ENCODE assay signal across 21 cellular contexts in the genomic region with DNA sequence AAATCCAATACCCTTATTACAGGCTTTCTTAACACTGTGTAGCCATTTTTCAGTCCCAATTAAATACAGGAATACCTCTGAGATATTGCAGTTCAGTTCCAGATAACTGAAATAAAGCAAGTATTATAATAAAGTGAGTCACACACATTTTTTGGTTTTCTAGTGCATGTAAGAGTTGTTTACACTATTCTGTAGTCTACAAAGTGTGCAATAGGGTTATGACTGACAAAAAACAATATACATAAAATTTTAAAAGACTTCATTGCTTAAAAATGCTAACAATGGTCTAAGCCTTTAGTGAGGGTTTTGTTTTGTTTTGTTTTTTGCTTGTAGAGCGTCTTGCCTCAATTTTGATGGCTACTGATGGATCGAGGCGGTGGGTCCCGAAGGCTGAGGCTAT.
A peak's percentile ranks its signal among the peaks of the same experiment; 100 is the strongest.
DNase-seq lines count a peak whose midpoint lies in the region; ATAC-seq, FAIRE-seq and TF ChIP-seq lines count a peak whose summit lies in the region.
"Had no signal": no experiment of that assay in that cellular context is flagged by ENCODE, and none has a peak within 500 bp of the region (broad histone marks: within the 10 kb centered on the region; RNA-seq: fewer than 3 reads in every experiment).

No MANE protein-coding gene starts in this region.

- peak overlapping the region; percentile 65 for H3K27ac ChIP-seq in SJSA1
- H3K27ac ChIP-seq in astrocyte (ENCODE audit: low read depth, low read length), result no peak overlapping the region
- no peak overlapping the region for H3K27ac ChIP-seq in upper lobe of left lung
- H3K27ac ChIP-seq: BLaER1, C4-2B had no signal

- no peaks in the 10 kb centered on the region for H4K20me1 ChIP-seq in astrocyte (ENCODE audit: insufficient read depth, low read length)
- H4K20me1 ChIP-seq: BLaER1 had no signal

- no peak overlapping the region for H2AFZ ChIP-seq in astrocyte (ENCODE audit: low read depth, low read length)

- no peak overlapping the region for H3K4me2 ChIP-seq in astrocyte (ENCODE audit: low read length)
- H3K4me2 ChIP-seq: BLaER1 had no signal

- 93% methylated on average over 4 of the region's 4 CpGs for WGBS in upper lobe of left lung, 2 donors

- H3K9me3 ChIP-seq in SJSA1 (replicated peaks), result no peaks in the 10 kb centered on the region
- no peaks in the 10 kb centered on the region for H3K9me3 ChIP-seq in astrocyte (ENCODE audit: insufficient read depth, low read depth, low read length)
- H3K9me3 ChIP-seq in upper lobe of left lung, result no peaks in the 10 kb centered on the region
- H3K9me3 ChIP-seq in T-helper 17 cell (ENCODE audit: control insufficient read depth, low read length, poor library complexity, severe bottlenecking), result no peaks in the 10 kb centered on the region
- H3K9me3 ChIP-seq: BLaER1, Caco-2 had no signal

- ATAC-seq in GM18517 (IDR thresholded peaks at IDR 0.05; ENCODE audit: unreplicated experiment) (no peak), upper lobe of left lung (ENCODE audit: low FRiP score in 2 of 2) (no peak), T-helper 17 cell (no peak)
- ATAC-seq: CD8-positive, alpha-beta T cell; HCT116 had no signal

- DNase-seq in ELR (ENCODE audit: low read depth), result peak; percentile 1
- DNase-seq in SJSA1 (ENCODE audit: low read depth in 1 of 2, low spot score in 2 of 2), result peak in 1 of 2 experiments; percentile 38
- DNase-seq in astrocyte (ENCODE audit: low read depth), result peak; percentile 37
- DNase-seq in upper lobe of left lung, result no peak
- DNase-seq in T-helper 17 cell, result no peak
- no peak for DNase-seq in GOT3 (lab: John Stamatoyannopoulos, UW)
- DNase-seq: Caco-2; CD4-positive, CD25-positive, alpha-beta regulatory T cell; CD8-positive, alpha-beta T cell; DMS153; DND-41; GF-D8; H7 had no signal

- no peaks in the 10 kb centered on the region for H3K36me3 Mint-ChIP-seq in astrocyte (ENCODE audit: low read depth, unreplicated experiment)
- H3K36me3 Mint-ChIP-seq in T-helper 17 cell (ENCODE audit: low read depth), result no peaks in the 10 kb centered on the region
- H3K36me3 Mint-ChIP-seq: CD4-positive, CD25-positive, alpha-beta regulatory T cell; CD8-positive, alpha-beta T cell had no signal

- H3K4me1 Mint-ChIP-seq in astrocyte (ENCODE audit: low read depth, unreplicated experiment) (peaks cover 6% of the 10 kb centered on the region), T-helper 17 cell (no peaks in the 10 kb centered on the region)
- H3K4me1 Mint-ChIP-seq: B cell; CD4-positive, CD25-positive, alpha-beta regulatory T cell had no signal

- H3K4me3 Mint-ChIP-seq in astrocyte (ENCODE audit: unreplicated experiment), result no peak overlapping the region
- no peak overlapping the region for H3K4me3 Mint-ChIP-seq in T-helper 17 cell
- H3K4me3 Mint-ChIP-seq: B cell; CD8-positive, alpha-beta T cell had no signal

- H3K27me3 ChIP-seq in SJSA1 (replicated peaks), result no peaks in the 10 kb centered on the region
- no peaks in the 10 kb centered on the region for H3K27me3 ChIP-seq in astrocyte (ENCODE audit: insufficient read depth, low read length)
- no peaks in the 10 kb centered on the region for H3K27me3 ChIP-seq in upper lobe of left lung
- H3K27me3 ChIP-seq: BLaER1 had no signal

- H3K27ac Mint-ChIP-seq in astrocyte (ENCODE audit: unreplicated experiment), result no peak overlapping the region
- no peak overlapping the region for H3K27ac Mint-ChIP-seq in T-helper 17 cell
- H3K27ac Mint-ChIP-seq: B cell; CD4-positive, CD25-positive, alpha-beta regulatory T cell; CD8-positive, alpha-beta T cell had no signal

- TF ChIP-seq POLR2A in upper lobe of left lung (IDR thresholded peaks at IDR 0.05), result no peak

- TF ChIP-seq CTCF in astrocyte (IDR thresholded peaks at IDR 0.05; ENCODE audit: insufficient read depth, low read depth, low read length), result no peak
- no peak for TF ChIP-seq CTCF in upper lobe of left lung (IDR thresholded peaks at IDR 0.05)

- no peak overlapping the region for H3K9ac ChIP-seq in astrocyte (ENCODE audit: low read length)
- H3K9ac ChIP-seq: BLaER1 had no signal

- H3K36me3 ChIP-seq in SJSA1 (no peaks in the 10 kb centered on the region), astrocyte (ENCODE audit: insufficient read depth, low read length) (no peaks in the 10 kb centered on the region), upper lobe of left lung (no peaks in the 10 kb centered on the region)
- H3K36me3 ChIP-seq: BLaER1 had no signal

- H3K4me3 ChIP-seq in SJSA1 (no peak overlapping the region), astrocyte (ENCODE audit: insufficient read depth, low read depth, low read length) (no peak overlapping the region), upper lobe of left lung (no peak overlapping the region)
- H3K4me3 ChIP-seq: BLaER1 had no signal

- FAIRE-seq in astrocyte (lab: Jason Lieb, UNC), result no peak
- FAIRE-seq: GM12891, GM18507, H1 had no signal

- H3K4me1 ChIP-seq in SJSA1 (replicated peaks) (peaks cover 13% of the 10 kb centered on the region), astrocyte (ENCODE audit: insufficient read depth, low read length) (no peaks in the 10 kb centered on the region), upper lobe of left lung (no peaks in the 10 kb centered on the region)
- H3K4me1 ChIP-seq: BLaER1, Caco-2 had no signal

- no peaks in the 10 kb centered on the region for H3K79me2 ChIP-seq in astrocyte (ENCODE audit: insufficient read depth, low read length)

- H3K27me3 Mint-ChIP-seq in astrocyte (ENCODE audit: low read depth, unreplicated experiment) (no peaks in the 10 kb centered on the region), T-helper 17 cell (no peaks in the 10 kb centered on the region)
- H3K27me3 Mint-ChIP-seq: B cell; CD4-positive, CD25-positive, alpha-beta regulatory T cell had no signal

- no peak for TF ChIP-seq EP300 in upper lobe of left lung (IDR thresholded peaks at IDR 0.05)

- peaks cover 2% of the 10 kb centered on the region for H3K9me3 Mint-ChIP-seq in astrocyte (ENCODE audit: unreplicated experiment)

Comparison
In these comparisons a context has a peak if more than half of its experiments do, and no peak if none do; other contexts are left out.
1. DNase-seq: peak in ELR (single experiment) and astrocyte (single experiment); none in upper lobe of left lung (0 of 2), T-helper 17 cell (0 of 3) and GOT3 (single experiment).